35 cellular contexts compared by ENCODE assay signal in the genomic region with DNA sequence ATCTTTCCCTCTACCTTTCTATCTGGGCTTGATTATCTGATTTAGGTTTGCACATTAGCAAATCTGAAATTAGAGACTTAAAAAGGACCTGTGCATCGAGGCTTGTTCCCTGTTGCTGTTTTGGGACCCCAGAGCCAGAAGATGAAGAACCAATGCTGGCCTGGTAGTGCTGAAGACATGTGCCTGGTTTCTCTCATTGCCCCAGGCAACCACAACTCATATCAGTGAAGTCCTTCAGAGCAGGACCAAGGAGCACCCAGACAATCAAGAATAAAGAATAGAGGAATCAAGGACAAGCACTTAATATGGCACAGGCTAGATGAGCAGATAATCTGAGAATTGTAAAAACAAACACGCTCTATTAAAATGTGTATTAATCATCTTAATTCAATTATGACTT.
"Had no signal": no experiment of that assay in that cellular context is flagged by ENCODE, and none has a peak within 500 bp of the region (broad histone marks: within the 10 kb centered on the region; RNA-seq: fewer than 3 reads in every experiment).

No MANE protein-coding gene starts in this region.

- H3K27ac Mint-ChIP-seq: activated naive CD4-positive, alpha-beta T cell treated with anti-CD3 and anti-CD28 coated beads for 36 hours; activated naive CD4-positive, alpha-beta T cell treated with anti-CD3 and anti-CD28 coated beads, Interleukin-2, amount 10 ng/mL, durations not matched to agents 7 days and 5 days; activated naive CD4-positive, alpha-beta T cell treated with anti-CD3 and anti-CD28 coated beads, Interleukin-2, amount 50 U/mL, for 24 hours; activated naive CD4-positive, alpha-beta T cell treated with anti-CD3 and anti-CD28 coated beads, Interleukin-2, amount 50 U/mL, for 72 hours; activated naive CD8-positive, alpha-beta T cell; activated naive CD8-positive, alpha-beta T cell treated with anti-CD3 and anti-CD28 coated beads for 36 hours; activated naive CD8-positive, alpha-beta T cell treated with anti-CD3 and anti-CD28 coated beads, Interleukin-2, amount 10 ng/mL, durations not matched to agents 7 days and 5 days; activated naive CD8-positive, alpha-beta T cell treated with anti-CD3 and anti-CD28 coated beads, Interleukin-2, amount 50 U/mL, for 24 hours; activated T-cell treated with anti-CD3 and anti-CD28 coated beads, Interleukin-2, amount 50 U/mL, for 24 hours; activated T-cell treated with anti-CD3 and anti-CD28 coated beads, Interleukin-2, amount 50 U/mL, for 72 hours; activated T-helper 1 cell treated with anti-CD3 and anti-CD28 coated beads, Interleukin-12 subunit alpha, Interleukin-12 subunit beta, Interleukin-2, Interleukin-4 antibody, amounts not matched to agents 30 ng/mL and 10 ng/mL and 1 ng/mL, durations not matched to agents 14 hours and 24 hours and 36 hours; activated T-helper 17 cell treated with anti-CD3 and anti-CD28 coated beads, Interleukin-2, amount 50 U/mL, for 72 hours; activated T-helper 2 cell treated with anti-CD3 and anti-CD28 coated beads, Interferon-gamma antibody, Interleukin-2, Interleukin-4, amounts not matched to agents 10 μg/mL and 5 μg/mL and 100 μg/mL, durations not matched to agents 14 hours and 24 hours and 36 hours; brain had no signal

- ATAC-seq: activated naive CD4-positive, alpha-beta T cell treated with anti-CD3 and anti-CD28 coated beads, Interleukin-2, amount 50 U/mL, for 72 hours; activated naive CD8-positive, alpha-beta T cell treated with anti-CD3 and anti-CD28 coated beads, Interleukin-2, amount 50 U/mL, for 24 hours; activated T-cell treated with anti-CD3 and anti-CD28 coated beads, Interleukin-2, amount 50 U/mL, for 4 hours; activated T-cell treated with anti-CD3 and anti-CD28 coated beads, Interleukin-2, amount 50 U/mL, for 72 hours; activated T-helper 17 cell treated with anti-CD3 and anti-CD28 coated beads, Interleukin-2, amount 50 U/mL, for 72 hours; body of pancreas had no signal

- H3K4me1 Mint-ChIP-seq: activated naive CD4-positive, alpha-beta T cell treated with anti-CD3 and anti-CD28 coated beads, Interleukin-2, amount 10 ng/mL, durations not matched to agents 7 days and 5 days; activated naive CD4-positive, alpha-beta T cell treated with anti-CD3 and anti-CD28 coated beads, Interleukin-2, amount 50 U/mL, for 24 hours; activated naive CD8-positive, alpha-beta T cell treated with anti-CD3 and anti-CD28 coated beads for 36 hours; activated naive CD8-positive, alpha-beta T cell treated with anti-CD3 and anti-CD28 coated beads, Interleukin-2, amount 10 ng/mL, durations not matched to agents 7 days and 5 days; activated naive CD8-positive, alpha-beta T cell treated with anti-CD3 and anti-CD28 coated beads, Interleukin-2, amount 50 U/mL, for 24 hours; activated T-helper 17 cell treated with anti-CD3 and anti-CD28 coated beads, Interleukin-2, amount 50 U/mL, for 72 hours; central memory CD8-positive, alpha-beta T cell had no signal

- H3K4me3 Mint-ChIP-seq: activated naive CD4-positive, alpha-beta T cell treated with anti-CD3 and anti-CD28 coated beads for 36 hours; activated naive CD4-positive, alpha-beta T cell treated with anti-CD3 and anti-CD28 coated beads, Interleukin-2, amount 10 ng/mL, durations not matched to agents 7 days and 5 days; activated naive CD4-positive, alpha-beta T cell treated with anti-CD3 and anti-CD28 coated beads, Interleukin-2, amount 50 U/mL, for 24 hours; activated naive CD8-positive, alpha-beta T cell; activated naive CD8-positive, alpha-beta T cell treated with anti-CD3 and anti-CD28 coated beads for 36 hours; activated naive CD8-positive, alpha-beta T cell treated with anti-CD3 and anti-CD28 coated beads, Interleukin-2, amount 10 ng/mL, durations not matched to agents 7 days and 5 days; activated naive CD8-positive, alpha-beta T cell treated with anti-CD3 and anti-CD28 coated beads, Interleukin-2, amount 50 U/mL, for 24 hours; activated T-cell treated with anti-CD3 and anti-CD28 coated beads, Interleukin-2, amount 50 U/mL, for 24 hours; activated T-cell treated with anti-CD3 and anti-CD28 coated beads, Interleukin-2, amount 50 U/mL, for 4 hours; activated T-cell treated with anti-CD3 and anti-CD28 coated beads, Interleukin-2, amount 50 U/mL, for 72 hours; activated T-helper 1 cell treated with anti-CD3 and anti-CD28 coated beads, Interleukin-12 subunit alpha, Interleukin-12 subunit beta, Interleukin-2, Interleukin-4 antibody, amounts not matched to agents 30 ng/mL and 10 ng/mL and 1 ng/mL, durations not matched to agents 14 hours and 24 hours and 36 hours; activated T-helper 17 cell treated with anti-CD3 and anti-CD28 coated beads, Interleukin-2, amount 50 U/mL, for 72 hours; brain; central memory CD8-positive, alpha-beta T cell had no signal

- H3K36me3 Mint-ChIP-seq: activated naive CD4-positive, alpha-beta T cell treated with anti-CD3 and anti-CD28 coated beads, Interleukin-2, amount 10 ng/mL, durations not matched to agents 7 days and 5 days; activated naive CD4-positive, alpha-beta T cell treated with anti-CD3 and anti-CD28 coated beads, Interleukin-2, amount 50 U/mL, for 24 hours; activated naive CD4-positive, alpha-beta T cell treated with anti-CD3 and anti-CD28 coated beads, Interleukin-2, amount 50 U/mL, for 72 hours; activated naive CD8-positive, alpha-beta T cell; activated naive CD8-positive, alpha-beta T cell treated with anti-CD3 and anti-CD28 coated beads for 36 hours; activated naive CD8-positive, alpha-beta T cell treated with anti-CD3 and anti-CD28 coated beads, Interleukin-2, amount 10 ng/mL, durations not matched to agents 7 days and 5 days; brain had no signal

- DNase-seq: activated effector memory CD4-positive, alpha-beta T cell treated with anti-CD3 and anti-CD28 coated beads, Interleukin-2, amount 50 U/mL, for 16 hours; activated effector memory CD4-positive, alpha-beta T cell treated with Interleukin-2 at 50 U/mL for 16 hours; activated gamma-delta T cell; activated gamma-delta T cell treated with Interleukin-2 at 50 U/mL for 16 hours; activated naive CD4-positive, alpha-beta T cell; activated naive CD4-positive, alpha-beta T cell treated with anti-CD3 and anti-CD28 coated beads for 36 hours; activated naive CD4-positive, alpha-beta T cell treated with anti-CD3 and anti-CD28 coated beads, Interleukin-2, amount 10 ng/mL, durations not matched to agents 7 days and 5 days; activated naive CD4-positive, alpha-beta T cell treated with anti-CD3 and anti-CD28 coated beads, Interleukin-2, amount 50 U/mL, for 16 hours; activated naive CD4-positive, alpha-beta T cell treated with Interleukin-2 at 50 U/mL for 16 hours; activated naive CD8-positive, alpha-beta T cell treated with anti-CD3 and anti-CD28 coated beads for 36 hours; activated naive CD8-positive, alpha-beta T cell treated with anti-CD3 and anti-CD28 coated beads, Interleukin-2, amount 10 ng/mL, durations not matched to agents 7 days and 5 days; activated naive CD8-positive, alpha-beta T cell treated with anti-CD3 and anti-CD28 coated beads, Interleukin-2, amount 50 U/mL, for 24 hours; activated T-cell treated with anti-CD3 and anti-CD28 coated beads, Interleukin-2, amount 50 U/mL, for 1 hour; activated T-cell treated with anti-CD3 and anti-CD28 coated beads, Interleukin-2, amount 50 U/mL, for 24 hours; activated T-cell treated with anti-CD3 and anti-CD28 coated beads, Interleukin-2, amount 50 U/mL, for 4 hours; activated T-cell treated with anti-CD3 and anti-CD28 coated beads, Interleukin-2, amount 50 U/mL, for 48 hours; activated T-cell treated with anti-CD3 and anti-CD28 coated beads, Interleukin-2, amount 50 U/mL, for 72 hours; adrenal gland; amniotic stem cell; amygdala; anterior cingulate cortex; aorta; body of pancreas; brain microvascular endothelial cell; caudate nucleus; central memory CD4-positive, alpha-beta T cell; cerebellar nuclear complex had no signal

- H3K9me3 Mint-ChIP-seq: activated naive CD8-positive, alpha-beta T cell treated with anti-CD3 and anti-CD28 coated beads for 36 hours; activated naive CD8-positive, alpha-beta T cell treated with anti-CD3 and anti-CD28 coated beads, Interleukin-2, amount 50 U/mL, for 24 hours; activated T-cell treated with anti-CD3 and anti-CD28 coated beads, Interleukin-2, amount 50 U/mL, for 4 hours; activated T-helper 1 cell treated with anti-CD3 and anti-CD28 coated beads, Interleukin-12 subunit alpha, Interleukin-12 subunit beta, Interleukin-2, Interleukin-4 antibody, amounts not matched to agents 30 ng/mL and 10 ng/mL and 1 ng/mL, durations not matched to agents 14 hours and 24 hours and 36 hours had no signal

- H3K27me3 Mint-ChIP-seq: activated naive CD4-positive, alpha-beta T cell treated with anti-CD3 and anti-CD28 coated beads, Interleukin-2, amount 10 ng/mL, durations not matched to agents 7 days and 5 days; activated naive CD4-positive, alpha-beta T cell treated with anti-CD3 and anti-CD28 coated beads, Interleukin-2, amount 50 U/mL, for 24 hours; activated naive CD8-positive, alpha-beta T cell; activated naive CD8-positive, alpha-beta T cell treated with anti-CD3 and anti-CD28 coated beads for 36 hours; activated naive CD8-positive, alpha-beta T cell treated with anti-CD3 and anti-CD28 coated beads, Interleukin-2, amount 10 ng/mL, durations not matched to agents 7 days and 5 days; activated naive CD8-positive, alpha-beta T cell treated with anti-CD3 and anti-CD28 coated beads, Interleukin-2, amount 50 U/mL, for 24 hours; activated T-cell treated with anti-CD3 and anti-CD28 coated beads, Interleukin-2, amount 50 U/mL, for 24 hours; activated T-helper 17 cell treated with anti-CD3 and anti-CD28 coated beads, Interleukin-2, amount 50 U/mL, for 72 hours; brain; central memory CD8-positive, alpha-beta T cell had no signal
